28 cellular contexts compared by ENCODE assay signal in the genomic region with DNA sequence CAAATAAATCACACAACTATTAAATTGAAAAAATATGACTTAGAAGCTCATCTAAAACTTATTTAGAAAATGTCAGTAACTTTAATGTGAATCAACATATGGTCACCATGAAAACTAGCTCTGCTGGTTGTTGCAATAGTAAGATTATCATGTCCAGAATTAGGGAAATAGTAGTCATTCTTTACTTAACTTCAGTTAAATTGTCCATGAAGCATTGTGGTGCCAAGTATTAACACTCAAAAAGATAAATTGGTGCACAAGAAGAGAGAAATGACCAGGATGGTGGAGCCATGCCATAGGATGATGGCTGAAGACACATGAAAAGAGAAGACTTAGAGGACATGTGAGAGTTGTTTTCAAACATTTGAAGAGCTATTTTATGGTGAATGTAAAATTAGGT.
"Had no signal": no experiment of that assay in that cellular context is flagged by ENCODE, and none has a peak within 500 bp of the region (broad histone marks: within the 10 kb centered on the region; RNA-seq: fewer than 3 reads in every experiment).

No MANE protein-coding gene starts in this region.

- H3K27me3 ChIP-seq: adrenal gland, body of pancreas, foreskin keratinocyte, gastrocnemius medialis, heart right ventricle, hepatocyte had no signal

- H3K4me3 ChIP-seq: adrenal gland, body of pancreas, gastrocnemius medialis, heart right ventricle, hepatocyte had no signal

- H3K36me3 ChIP-seq: adrenal gland, gastrocnemius medialis, heart right ventricle had no signal

- ATAC-seq: activated CD4-positive, alpha-beta T cell treated with anti-CD3 and anti-CD28 coated beads for 36 hours; activated CD8-positive, alpha-beta memory T cell treated with anti-CD3 and anti-CD28 coated beads, Interleukin-2, amount 10 ng/mL, durations not matched to agents 7 days and 5 days; activated CD8-positive, alpha-beta T cell treated with anti-CD3 and anti-CD28 coated beads, Interleukin-2, amount 10 ng/mL, durations not matched to agents 7 days and 5 days; activated naive CD8-positive, alpha-beta T cell treated with anti-CD3 and anti-CD28 coated beads, Interleukin-2, amount 50 U/mL, for 24 hours; body of pancreas; effector memory CD8-positive, alpha-beta T cell; foreskin keratinocyte; gastrocnemius medialis; heart right ventricle had no signal

- DNase-seq: activated CD4-positive, alpha-beta memory T cell treated with anti-CD3 and anti-CD28 coated beads for 36 hours; activated CD4-positive, alpha-beta T cell treated with anti-CD3 and anti-CD28 coated beads for 36 hours; activated CD4-positive, alpha-beta T cell treated with anti-CD3 and anti-CD28 coated beads, Interleukin-2, amount 10 ng/mL, durations not matched to agents 24 days and 14 days; activated CD4-positive, CD25-positive, alpha-beta regulatory T cell; activated CD4-positive, CD25-positive, alpha-beta regulatory T cell treated with anti-CD3 and anti-CD28 coated beads, Interleukin-2, amount 50 U/mL, for 72 hours; activated CD8-positive, alpha-beta memory T cell treated with anti-CD3 and anti-CD28 coated beads, Interleukin-2, amount 10 ng/mL, durations not matched to agents 7 days and 5 days; activated CD8-positive, alpha-beta memory T cell treated with anti-CD3 and anti-CD28 coated beads, Interleukin-2, amount 50 U/mL, for 4 hours; activated CD8-positive, alpha-beta T cell treated with anti-CD3 and anti-CD28 coated beads, Interleukin-2, amount 10 ng/mL, durations not matched to agents 7 days and 5 days; activated effector memory CD4-positive, alpha-beta T cell treated with anti-CD3 and anti-CD28 coated beads, Interleukin-2, amount 50 U/mL, for 16 hours; activated naive CD4-positive, alpha-beta T cell treated with anti-CD3 and anti-CD28 coated beads for 36 hours; activated naive CD8-positive, alpha-beta T cell treated with anti-CD3 and anti-CD28 coated beads for 36 hours; activated naive CD8-positive, alpha-beta T cell treated with anti-CD3 and anti-CD28 coated beads, Interleukin-2, amount 50 U/mL, for 24 hours; activated T-cell treated with anti-CD3 and anti-CD28 coated beads, Interleukin-2, amount 50 U/mL, for 1 hour; activated T-cell treated with anti-CD3 and anti-CD28 coated beads, Interleukin-2, amount 50 U/mL, for 48 hours; adrenal gland; amygdala; aorta; body of pancreas; caudate nucleus; cortex of kidney; dermis blood vessel endothelial cell; effector CD4-positive, alpha-beta T cell; effector memory CD8-positive, alpha-beta T cell; gastrocnemius medialis; heart right ventricle; T-helper 2 cell had no signal

- H3K9me3 ChIP-seq: adrenal gland, body of pancreas, heart right ventricle had no signal
